ENCODE assay signal across 17 cellular contexts in the genomic region with DNA sequence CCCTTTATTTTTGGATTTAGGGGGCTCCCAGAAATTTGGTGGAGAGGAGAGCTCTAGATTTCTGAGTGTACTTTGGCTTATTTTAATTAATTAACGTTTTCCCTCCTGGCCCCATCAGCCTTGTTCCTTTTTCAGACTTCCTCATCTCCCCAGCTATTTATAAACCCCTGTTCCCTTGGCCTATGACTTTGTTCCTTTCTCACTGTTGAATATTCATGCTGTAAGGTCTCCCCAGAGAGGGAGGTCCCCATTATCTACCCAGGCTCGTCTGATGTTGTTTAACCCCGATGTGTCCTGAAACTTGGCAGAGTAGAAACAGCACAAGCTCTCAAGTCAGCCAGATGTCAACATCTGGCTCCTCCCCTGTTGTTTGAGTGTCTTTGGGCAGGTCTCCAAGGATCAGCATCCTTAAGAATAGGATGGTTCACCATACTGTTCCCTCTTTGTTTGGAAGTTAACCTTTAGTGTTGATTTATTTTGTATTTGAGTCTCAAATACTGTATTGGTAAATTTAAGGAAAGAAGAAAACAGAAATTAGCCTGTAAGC.
DNase-seq lines count a peak whose midpoint lies in the region; ATAC-seq and TF ChIP-seq lines count a peak whose summit lies in the region.
"Had no signal": no experiment of that assay in that cellular context is flagged by ENCODE, and none has a peak within 500 bp of the region (broad histone marks: within the 10 kb centered on the region; RNA-seq: fewer than 3 reads in every experiment).

No MANE protein-coding gene starts in this region.

- H3K4me1 Mint-ChIP-seq in activated B cell treated with CpG ODN at 0.5 μM for 24 hours (peaks cover 58% of the 10 kb centered on the region), memory B cell (peaks cover 50% of the 10 kb centered on the region)

- peak overlapping the region; percentile 77 for H3K4me2 ChIP-seq in BLaER1

- POLR2A ChIA-PET in activated B cell treated with CpG ODN at 0.5 μM for 24 hours (lab: Charles Lee) = interaction anchor here (0.8 kb wide), 1 partner anchor 36 kb away, joined by 3 read pairs; no protein-coding TSS in a partner anchor
- POLR2A ChIA-PET in RWPE1 (lab: Yijun Ruan, JAX; ENCODE audit: low non-redundant PET) = no interaction called here

- H3K4me3 Mint-ChIP-seq in activated B cell treated with CpG ODN at 0.5 μM for 24 hours (peak overlapping the region; percentile 46), memory B cell (peak overlapping the region; percentile 27)

- no peaks in the 10 kb centered on the region; the same call in 1 of the 2 replicates for H3K36me3 ChIP-seq in BLaER1
- H3K36me3 ChIP-seq: colonic mucosa, tibial nerve had no signal

- ATAC-seq in activated B cell treated with CpG ODN at 0.5 μM for 24 hours (ENCODE audit: low read depth) (peak; percentile 38), memory B cell (ENCODE audit: low read depth) (peak; percentile 40), HG03175 (IDR thresholded peaks at IDR 0.05; ENCODE audit: unreplicated experiment) (no peak)
- ATAC-seq: SK-N-SH treated with all-trans-retinoic acid at 6 μM for 48 hours had no signal

- no peak overlapping the region; the same call in 1 of the 2 replicates for H3K4me3 ChIP-seq in BLaER1
- H3K4me3 ChIP-seq: colonic mucosa, tibial nerve had no signal

- H3K36me3 Mint-ChIP-seq in activated B cell treated with CpG ODN at 0.5 μM for 24 hours (ENCODE audit: low read depth) (no peaks in the 10 kb centered on the region), memory B cell (peaks cover 3% of the 10 kb centered on the region)

- H3K27ac Mint-ChIP-seq in activated B cell treated with CpG ODN at 0.5 μM for 24 hours (peak overlapping the region; percentile 16), memory B cell (peak overlapping the region; percentile 24)

- H4K20me1 ChIP-seq in BLaER1 = no peaks in the 10 kb centered on the region

- CTCF ChIA-PET in activated B cell treated with CpG ODN at 0.5 μM for 24 hours (lab: Charles Lee) = interaction anchor here (0.9 to 1.2 kb wide), 2 partner anchors 11 to 191 kb away, joined by 4 to 5 read pairs; no protein-coding TSS in a partner anchor
- CTCF ChIA-PET in RWPE1 (lab: Yijun Ruan, JAX) = interaction anchor here (0.7 kb wide), 1 partner anchor 31 kb away, joined by 5 read pairs; no protein-coding TSS in a partner anchor

- intact Hi-C loops in activated B cell treated with CpG ODN at 0.5 μM for 24 hours (cut with micrococcal nuclease) = loop anchor here (5.0 kb wide), 1 partner anchor 38 kb away; no protein-coding TSS in a partner anchor

- H3K9me3 Mint-ChIP-seq in activated B cell treated with CpG ODN at 0.5 μM for 24 hours (peaks cover 7% of the 10 kb centered on the region), memory B cell (peaks cover 8% of the 10 kb centered on the region)

- DNase-seq in Kasumi-1 (lab: John Stamatoyannopoulos, UW) (peak; percentile 83 to 91), activated B cell treated with CpG ODN at 0.5 μM for 24 hours (no peak), memory B cell (ENCODE audit: low spot score in 2 of 2) (no peak), RWPE1 (ENCODE audit: low spot score) (no peak), T1000 (lab: John Stamatoyannopoulos, UW) (no peak)
- no peak for DNase-seq in activated CD4-positive, alpha-beta T cell treated with anti-CD3 and anti-CD28 coated beads, Interleukin-2, amount 50 U/mL, for 4 hours
- DNase-seq: ACHN; activated gamma-delta T cell treated with Interleukin-2 at 50 U/mL for 16 hours; colonic mucosa; erythroblast; kidney glomerular epithelial cell; NCI-H1105 treated with DMSO at 0.1 percent for 48 hours; stimulated activated CD4-positive, alpha-beta T cell treated with anti-CD3 and anti-CD28 coated beads, Interleukin-2, amount 100 ng/mL, for 24 hours had no signal

- H3K9me3 ChIP-seq in BLaER1 = peaks cover 26% of the 10 kb centered on the region
- H3K9me3 ChIP-seq: colonic mucosa had no signal

- H3K27me3 ChIP-seq in BLaER1 = no peaks in the 10 kb centered on the region
- H3K27me3 ChIP-seq: colonic mucosa, tibial nerve had no signal

- peaks cover 57% of the 10 kb centered on the region for H3K4me1 ChIP-seq in BLaER1
- H3K4me1 ChIP-seq: colonic mucosa had no signal

- TF ChIP-seq CTCF in activated B cell treated with CpG ODN at 0.5 μM for 24 hours (IDR thresholded peaks at IDR 0.05) (no peak), RWPE1 (conservative IDR thresholded peaks at IDR 0.05; ENCODE audit: low read depth) (no peak)

- H3K27me3 Mint-ChIP-seq in activated B cell treated with CpG ODN at 0.5 μM for 24 hours = no peaks in the 10 kb centered on the region
- no peaks in the 10 kb centered on the region for H3K27me3 Mint-ChIP-seq in memory B cell

- H3K9ac ChIP-seq in BLaER1 = 0 out of 2 replicates have a peak overlapping the region, but pooled peaks have one; percentile 7

- H3K27ac ChIP-seq in BLaER1 = peak overlapping the region; percentile 73
- H3K27ac ChIP-seq in RWPE1 = no peak overlapping the region
- H3K27ac ChIP-seq: colonic mucosa, tibial nerve had no signal

Comparison
In these comparisons a context has a peak if more than half of its experiments do, and no peak if none do; other contexts are left out.
1. DNase-seq: peak in Kasumi-1 (2 of 2); none in activated B cell treated with CpG ODN at 0.5 μM for 24 hours (single experiment), memory B cell (0 of 2), activated CD4-positive, alpha-beta T cell treated with anti-CD3 and anti-CD28 coated beads, Interleukin-2, amount 50 U/mL, for 4 hours (0 of 2), RWPE1 (single experiment) and T1000 (single experiment).